10 cellular contexts compared by ENCODE assay signal in genomic region chr4:116925900-116926457, GRCh38.
DNase-seq lines count a peak whose midpoint lies in the region; ATAC-seq and TF ChIP-seq lines count a peak whose summit lies in the region.
"Had no signal": no experiment of that assay in that cellular context is flagged by ENCODE, and none has a peak within 500 bp of the region (broad histone marks: within the 10 kb centered on the region; RNA-seq: fewer than 3 reads in every experiment).

No MANE protein-coding gene starts in this region.

- H3K9ac ChIP-seq in HUES6 (ENCODE audit: low read length): peak overlapping the region; percentile 55

- WGBS in spleen, 5 donors: 11 to 18% (median 13%) methylated on average over 8 to 51 of the region's 51 CpGs

- H3K27ac ChIP-seq in HUES6 (ENCODE audit: low read depth, low read length): no peak overlapping the region
- H3K27ac ChIP-seq in spleen: no peak overlapping the region

- no peak overlapping the region for H3K27ac Mint-ChIP-seq in activated naive CD8-positive, alpha-beta T cell treated with anti-CD3 and anti-CD28 coated beads, Interleukin-2, amount 50 U/mL, for 24 hours
- H3K27ac Mint-ChIP-seq: T-helper 17 cell had no signal

- no peaks in the 10 kb centered on the region for H3K36me3 Mint-ChIP-seq in activated naive CD8-positive, alpha-beta T cell treated with anti-CD3 and anti-CD28 coated beads, Interleukin-2, amount 50 U/mL, for 24 hours (ENCODE audit: low read depth)

- peaks cover 10% of the 10 kb centered on the region for H3K27me3 Mint-ChIP-seq in activated naive CD8-positive, alpha-beta T cell treated with anti-CD3 and anti-CD28 coated beads, Interleukin-2, amount 50 U/mL, for 24 hours
- H3K27me3 Mint-ChIP-seq: T-helper 17 cell had no signal

- no peak for TF ChIP-seq POLR2A in spleen (IDR thresholded peaks at IDR 0.05)

- H3K9me3 ChIP-seq in HUES6 (ENCODE audit: control insufficient read depth, insufficient read depth, low read depth, low read length) (no peaks in the 10 kb centered on the region), spleen (peaks cover 0 to 3% (median 0%) of the 10 kb centered on the region in 8 donors)

- no peak overlapping the region for H3K4me3 Mint-ChIP-seq in activated naive CD8-positive, alpha-beta T cell treated with anti-CD3 and anti-CD28 coated beads, Interleukin-2, amount 50 U/mL, for 24 hours
- H3K4me3 Mint-ChIP-seq: T-helper 17 cell had no signal

- ATAC-seq in left lobe of liver (peak; percentile 51), HG03460 (IDR thresholded peaks at IDR 0.05; ENCODE audit: unreplicated experiment) (no peak)
- ATAC-seq in activated naive CD8-positive, alpha-beta T cell treated with anti-CD3 and anti-CD28 coated beads, Interleukin-2, amount 50 U/mL, for 24 hours: no peak
- ATAC-seq: T-helper 17 cell had no signal

- H3K9me3 Mint-ChIP-seq in activated naive CD8-positive, alpha-beta T cell treated with anti-CD3 and anti-CD28 coated beads, Interleukin-2, amount 50 U/mL, for 24 hours: no peaks in the 10 kb centered on the region

- H3K4me1 Mint-ChIP-seq in activated naive CD8-positive, alpha-beta T cell treated with anti-CD3 and anti-CD28 coated beads, Interleukin-2, amount 50 U/mL, for 24 hours: no peaks in the 10 kb centered on the region
- H3K4me1 Mint-ChIP-seq: T-helper 17 cell had no signal

- intact Hi-C loops in spleen (cut with DNase I; ENCODE audit: low total_unique reads): no loop called here

- H3K27me3 ChIP-seq in HUES6 (ENCODE audit: control insufficient read depth, insufficient read depth, low read length) (peaks cover 23% of the 10 kb centered on the region), spleen (replicated peaks in 1 of 7) (peaks cover 0 to 24% (median 9%) of the 10 kb centered on the region in 7 donors)

- peaks cover 8% of the 10 kb centered on the region; the same call in 1 of the 2 replicates for H3K4me1 ChIP-seq in HUES6 (ENCODE audit: control insufficient read depth, insufficient read depth, low read length)
- no peaks in the 10 kb centered on the region for H3K4me1 ChIP-seq in spleen

- peak; percentile 3 for DNase-seq in choroid plexus epithelial cell (ENCODE audit: low read depth)
- no peak for DNase-seq in left lobe of liver (ENCODE audit: low spot score)
- DNase-seq in spleen: peak; percentile 70
- DNase-seq in globus pallidus (ENCODE audit: low spot score): no peak
- DNase-seq in activated CD8-positive, alpha-beta memory T cell treated with anti-CD3 and anti-CD28 coated beads, Interleukin-2, amount 50 U/mL, for 4 hours: no peak
- DNase-seq in activated naive CD8-positive, alpha-beta T cell treated with anti-CD3 and anti-CD28 coated beads, Interleukin-2, amount 50 U/mL, for 24 hours: no peak
- DNase-seq: NCI-H446 treated with DMSO at 0.1 percent for 48 hours, T-helper 17 cell had no signal

- H3K36me3 ChIP-seq in HUES6 (ENCODE audit: control insufficient read depth, insufficient read depth, low read length) (no peaks in the 10 kb centered on the region), spleen (no peaks in the 10 kb centered on the region)

- H3K4me3 ChIP-seq in HUES6 (ENCODE audit: low read depth, low read length) (peak overlapping the region; percentile 77), choroid plexus epithelial cell (ENCODE audit: low read depth, low read length) (peak overlapping the region; percentile 37), spleen (peak overlapping the region in 2 of 8 donors; percentile 11 to 36)

- TF ChIP-seq CTCF in choroid plexus epithelial cell (conservative IDR thresholded peaks at IDR 0.05; ENCODE audit: low read depth, low read length) (no peak), spleen (IDR thresholded peaks at IDR 0.05 in 8 of 11, conservative IDR thresholded peaks at IDR 0.05 in 3 of 11) (no peak)

Comparison
In these comparisons a context has a peak if more than half of its experiments do, and no peak if none do; other contexts are left out.
1. DNase-seq: peak in choroid plexus epithelial cell (single experiment) and spleen (single experiment); none in left lobe of liver (single experiment), globus pallidus (single experiment), activated CD8-positive, alpha-beta memory T cell treated with anti-CD3 and anti-CD28 coated beads, Interleukin-2, amount 50 U/mL, for 4 hours (single experiment) and activated naive CD8-positive, alpha-beta T cell treated with anti-CD3 and anti-CD28 coated beads, Interleukin-2, amount 50 U/mL, for 24 hours (single experiment).